ENCODE assay signal across 39 cellular contexts in genomic region chr1:2538376-2538775, GRCh38. TPM values are rescaled to one million over a fixed set of nuclear protein-coding genes. Genes with fewer than 3 reads are reported as not detected.
"Had no signal": no experiment of that assay in that cellular context is flagged by ENCODE, and none has a peak within 500 bp of the region (broad histone marks: within the 10 kb centered on the region; RNA-seq: fewer than 3 reads in every experiment).

No MANE protein-coding gene starts in this region.

- H3K27ac ChIP-seq: adrenal gland, ascending aorta, body of pancreas, brain microvascular endothelial cell, breast epithelium, cardiac muscle cell had no signal

- FAIRE-seq: astrocyte, bronchial epithelial cell had no signal

- H3K9me3 ChIP-seq: adrenal gland, ascending aorta, body of pancreas, breast epithelium had no signal

- H3K36me3 Mint-ChIP-seq: activated naive CD4-positive, alpha-beta T cell treated with anti-CD3 and anti-CD28 coated beads, Interleukin-2, amount 50 U/mL, for 72 hours; activated naive CD8-positive, alpha-beta T cell; activated naive CD8-positive, alpha-beta T cell treated with anti-CD3 and anti-CD28 coated beads for 36 hours; activated naive CD8-positive, alpha-beta T cell treated with anti-CD3 and anti-CD28 coated beads, Interleukin-2, amount 10 ng/mL, durations not matched to agents 7 days and 5 days; brain had no signal

- H3K9me3 Mint-ChIP-seq: activated naive CD4-positive, alpha-beta T cell treated with anti-CD3 and anti-CD28 coated beads for 36 hours; activated naive CD4-positive, alpha-beta T cell treated with anti-CD3 and anti-CD28 coated beads, Interleukin-2, amount 50 U/mL, for 72 hours; activated naive CD8-positive, alpha-beta T cell treated with anti-CD3 and anti-CD28 coated beads for 36 hours; activated naive CD8-positive, alpha-beta T cell treated with anti-CD3 and anti-CD28 coated beads, Interleukin-2, amount 10 ng/mL, durations not matched to agents 7 days and 5 days; activated naive CD8-positive, alpha-beta T cell treated with anti-CD3 and anti-CD28 coated beads, Interleukin-2, amount 50 U/mL, for 24 hours; activated T-cell treated with anti-CD3 and anti-CD28 coated beads, Interleukin-2, amount 50 U/mL, for 24 hours; activated T-cell treated with anti-CD3 and anti-CD28 coated beads, Interleukin-2, amount 50 U/mL, for 4 hours; activated T-cell treated with anti-CD3 and anti-CD28 coated beads, Interleukin-2, amount 50 U/mL, for 72 hours; activated T-helper 1 cell treated with anti-CD3 and anti-CD28 coated beads, Interleukin-12 subunit alpha, Interleukin-12 subunit beta, Interleukin-2, Interleukin-4 antibody, amounts not matched to agents 30 ng/mL and 10 ng/mL and 1 ng/mL, durations not matched to agents 14 hours and 24 hours and 36 hours; activated T-helper 17 cell treated with anti-CD3 and anti-CD28 coated beads, Interleukin-2, amount 50 U/mL, for 72 hours; activated T-helper 2 cell treated with anti-CD3 and anti-CD28 coated beads, Interferon-gamma antibody, Interleukin-2, Interleukin-4, amounts not matched to agents 10 μg/mL and 5 μg/mL and 100 μg/mL, durations not matched to agents 14 hours and 24 hours and 36 hours; central memory CD8-positive, alpha-beta T cell had no signal

- H3K4me3 Mint-ChIP-seq: activated naive CD4-positive, alpha-beta T cell treated with anti-CD3 and anti-CD28 coated beads for 36 hours; activated naive CD8-positive, alpha-beta T cell; activated naive CD8-positive, alpha-beta T cell treated with anti-CD3 and anti-CD28 coated beads for 36 hours; activated naive CD8-positive, alpha-beta T cell treated with anti-CD3 and anti-CD28 coated beads, Interleukin-2, amount 10 ng/mL, durations not matched to agents 7 days and 5 days; activated naive CD8-positive, alpha-beta T cell treated with anti-CD3 and anti-CD28 coated beads, Interleukin-2, amount 50 U/mL, for 24 hours; activated T-cell treated with anti-CD3 and anti-CD28 coated beads, Interleukin-2, amount 50 U/mL, for 24 hours; activated T-cell treated with anti-CD3 and anti-CD28 coated beads, Interleukin-2, amount 50 U/mL, for 4 hours; activated T-cell treated with anti-CD3 and anti-CD28 coated beads, Interleukin-2, amount 50 U/mL, for 72 hours; activated T-helper 1 cell treated with anti-CD3 and anti-CD28 coated beads, Interleukin-12 subunit alpha, Interleukin-12 subunit beta, Interleukin-2, Interleukin-4 antibody, amounts not matched to agents 30 ng/mL and 10 ng/mL and 1 ng/mL, durations not matched to agents 14 hours and 24 hours and 36 hours; activated T-helper 17 cell treated with anti-CD3 and anti-CD28 coated beads, Interleukin-2, amount 50 U/mL, for 72 hours; brain; central memory CD8-positive, alpha-beta T cell had no signal

- H3K4me1 Mint-ChIP-seq: activated naive CD8-positive, alpha-beta T cell treated with anti-CD3 and anti-CD28 coated beads, Interleukin-2, amount 10 ng/mL, durations not matched to agents 7 days and 5 days; activated T-helper 17 cell treated with anti-CD3 and anti-CD28 coated beads, Interleukin-2, amount 50 U/mL, for 72 hours; central memory CD8-positive, alpha-beta T cell had no signal

- H3K27ac Mint-ChIP-seq: activated naive CD4-positive, alpha-beta T cell treated with anti-CD3 and anti-CD28 coated beads for 36 hours; activated naive CD4-positive, alpha-beta T cell treated with anti-CD3 and anti-CD28 coated beads, Interleukin-2, amount 50 U/mL, for 72 hours; activated naive CD8-positive, alpha-beta T cell; activated naive CD8-positive, alpha-beta T cell treated with anti-CD3 and anti-CD28 coated beads for 36 hours; activated naive CD8-positive, alpha-beta T cell treated with anti-CD3 and anti-CD28 coated beads, Interleukin-2, amount 10 ng/mL, durations not matched to agents 7 days and 5 days; activated naive CD8-positive, alpha-beta T cell treated with anti-CD3 and anti-CD28 coated beads, Interleukin-2, amount 50 U/mL, for 24 hours; activated T-cell treated with anti-CD3 and anti-CD28 coated beads, Interleukin-2, amount 50 U/mL, for 24 hours; activated T-cell treated with anti-CD3 and anti-CD28 coated beads, Interleukin-2, amount 50 U/mL, for 72 hours; activated T-helper 1 cell treated with anti-CD3 and anti-CD28 coated beads, Interleukin-12 subunit alpha, Interleukin-12 subunit beta, Interleukin-2, Interleukin-4 antibody, amounts not matched to agents 30 ng/mL and 10 ng/mL and 1 ng/mL, durations not matched to agents 14 hours and 24 hours and 36 hours; activated T-helper 17 cell treated with anti-CD3 and anti-CD28 coated beads, Interleukin-2, amount 50 U/mL, for 72 hours; activated T-helper 2 cell treated with anti-CD3 and anti-CD28 coated beads, Interferon-gamma antibody, Interleukin-2, Interleukin-4, amounts not matched to agents 10 μg/mL and 5 μg/mL and 100 μg/mL, durations not matched to agents 14 hours and 24 hours and 36 hours had no signal

- H3K4me3 ChIP-seq: adrenal gland, ascending aorta, body of pancreas, breast epithelium, cardiac muscle cell had no signal

- H3K27me3 ChIP-seq: brain microvascular endothelial cell had no signal

- ATAC-seq: activated naive CD4-positive, alpha-beta T cell treated with anti-CD3 and anti-CD28 coated beads, Interleukin-2, amount 50 U/mL, for 72 hours; activated naive CD8-positive, alpha-beta T cell treated with anti-CD3 and anti-CD28 coated beads, Interleukin-2, amount 50 U/mL, for 24 hours; activated T-cell treated with anti-CD3 and anti-CD28 coated beads, Interleukin-2, amount 50 U/mL, for 4 hours; activated T-cell treated with anti-CD3 and anti-CD28 coated beads, Interleukin-2, amount 50 U/mL, for 72 hours; activated T-helper 17 cell treated with anti-CD3 and anti-CD28 coated beads, Interleukin-2, amount 50 U/mL, for 72 hours; body of pancreas had no signal

- DNase-seq: activated effector memory CD4-positive, alpha-beta T cell treated with anti-CD3 and anti-CD28 coated beads, Interleukin-2, amount 50 U/mL, for 16 hours; activated effector memory CD4-positive, alpha-beta T cell treated with Interleukin-2 at 50 U/mL for 16 hours; activated gamma-delta T cell; activated gamma-delta T cell treated with Interleukin-2 at 50 U/mL for 16 hours; activated naive CD4-positive, alpha-beta T cell; activated naive CD4-positive, alpha-beta T cell treated with anti-CD3 and anti-CD28 coated beads for 36 hours; activated naive CD4-positive, alpha-beta T cell treated with anti-CD3 and anti-CD28 coated beads, Interleukin-2, amount 50 U/mL, for 16 hours; activated naive CD4-positive, alpha-beta T cell treated with Interleukin-2 at 50 U/mL for 16 hours; activated naive CD8-positive, alpha-beta T cell treated with anti-CD3 and anti-CD28 coated beads for 36 hours; activated naive CD8-positive, alpha-beta T cell treated with anti-CD3 and anti-CD28 coated beads, Interleukin-2, amount 10 ng/mL, durations not matched to agents 7 days and 5 days; activated naive CD8-positive, alpha-beta T cell treated with anti-CD3 and anti-CD28 coated beads, Interleukin-2, amount 50 U/mL, for 24 hours; activated T-cell treated with anti-CD3 and anti-CD28 coated beads, Interleukin-2, amount 50 U/mL, for 1 hour; activated T-cell treated with anti-CD3 and anti-CD28 coated beads, Interleukin-2, amount 50 U/mL, for 24 hours; activated T-cell treated with anti-CD3 and anti-CD28 coated beads, Interleukin-2, amount 50 U/mL, for 4 hours; activated T-cell treated with anti-CD3 and anti-CD28 coated beads, Interleukin-2, amount 50 U/mL, for 48 hours; activated T-cell treated with anti-CD3 and anti-CD28 coated beads, Interleukin-2, amount 50 U/mL, for 72 hours; adrenal gland; amniotic stem cell; amygdala; anterior cingulate cortex; aorta; body of pancreas; brain microvascular endothelial cell; caudate nucleus; central memory CD4-positive, alpha-beta T cell; cerebellar nuclear complex had no signal

- H3K36me3 ChIP-seq: adrenal gland, ascending aorta, brain microvascular endothelial cell, breast epithelium, cardiac muscle cell had no signal

- H3K4me1 ChIP-seq: adrenal gland, body of pancreas, breast epithelium had no signal

- H3K27me3 Mint-ChIP-seq: activated naive CD8-positive, alpha-beta T cell; activated naive CD8-positive, alpha-beta T cell treated with anti-CD3 and anti-CD28 coated beads for 36 hours had no signal

RNA-seq across cellular contexts. Expression of gene HES5, which starts 8.3 kb away (rescaled TPM):
- total RNA-seq: activated naive CD4-positive, alpha-beta T cell treated with anti-CD3 and anti-CD28 coated beads for 36 hours; activated naive CD8-positive, alpha-beta T cell treated with anti-CD3 and anti-CD28 coated beads, Interleukin-2, amount 10 ng/mL, durations not matched to agents 7 days and 5 days; activated T-cell treated with anti-CD3 and anti-CD28 coated beads, Interleukin-2, amount 50 U/mL, for 4 hours; activated T-helper 1 cell treated with anti-CD3 and anti-CD28 coated beads, Interleukin-12 subunit alpha, Interleukin-12 subunit beta, Interleukin-2, Interleukin-4 antibody, amounts not matched to agents 30 ng/mL and 10 ng/mL and 1 ng/mL, durations not matched to agents 14 hours and 24 hours and 36 hours; activated T-helper 17 cell treated with anti-CD3 and anti-CD28 coated beads, Interleukin-2, amount 50 U/mL, for 72 hours; activated T-helper 2 cell treated with anti-CD3 and anti-CD28 coated beads, Interferon-gamma antibody, Interleukin-2, Interleukin-4, amounts not matched to agents 10 μg/mL and 5 μg/mL and 100 μg/mL, durations not matched to agents 14 hours and 24 hours and 36 hours; adrenal gland; ascending aorta; astrocyte; body of pancreas; breast epithelium; cardiac muscle cell; chondrocyte had no signal
- polyA plus RNA-seq: adrenal gland, aorta, cardiac muscle cell had no signal
